ENCODE assay signal across 8 cellular contexts in the genomic region with DNA sequence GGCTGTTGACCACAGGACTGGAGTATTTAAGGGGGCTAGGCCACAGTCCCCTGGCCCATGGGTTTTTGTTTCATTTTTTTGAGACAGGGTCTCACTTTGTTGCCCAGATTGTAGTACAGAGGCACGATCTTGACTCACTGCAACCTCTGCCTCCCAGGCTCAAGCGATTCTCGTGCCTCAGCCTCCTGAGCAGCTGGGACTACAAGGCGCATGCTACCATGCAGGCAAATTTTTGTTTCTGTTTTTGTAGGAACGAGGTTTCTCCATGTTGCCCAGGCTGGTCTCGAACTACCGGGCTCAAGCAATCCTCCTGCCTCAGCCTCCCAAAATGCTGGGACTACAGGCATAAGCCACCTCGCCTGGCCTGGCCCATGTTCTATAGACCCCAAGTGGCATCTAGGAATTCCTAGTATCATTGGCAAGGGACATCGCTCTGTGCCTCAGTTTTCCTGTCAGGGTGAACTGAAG. TPM values are rescaled to one million over a fixed set of nuclear protein-coding genes. Genes with fewer than 3 reads are reported as not detected.
DNase-seq lines count a peak whose midpoint lies in the region; ATAC-seq, FAIRE-seq and TF ChIP-seq lines count a peak whose summit lies in the region.
"Had no signal": no experiment of that assay in that cellular context is flagged by ENCODE, and none has a peak within 500 bp of the region (broad histone marks: within the 10 kb centered on the region; RNA-seq: fewer than 3 reads in every experiment).

No MANE protein-coding gene starts in this region.

- no peak overlapping the region for H3K4me3 ChIP-seq in HUES48 (ENCODE audit: low read depth, low read length)
- no peak overlapping the region for H3K4me3 ChIP-seq in kidney (ENCODE audit: low read length in 2 of 2)
- H3K4me3 ChIP-seq in suprapubic skin = no peak overlapping the region

- H3K27ac Mint-ChIP-seq in activated T-helper 1 cell treated with anti-CD3 and anti-CD28 coated beads, Interleukin-12 subunit alpha, Interleukin-12 subunit beta, Interleukin-2, Interleukin-4 antibody, amounts not matched to agents 30 ng/mL and 10 ng/mL and 1 ng/mL, durations not matched to agents 14 hours and 24 hours and 36 hours = peak overlapping the region; percentile 38
- peak overlapping the region; percentile 77 for H3K27ac Mint-ChIP-seq in stimulated activated naive B cell treated with anti-CD40 and anti-IgM and Interleukin-4, amounts not matched to agents 10 μg/mL and 1 μg/mL and 100 μg/mL, for 72 hours

- H3K4me1 ChIP-seq in HUES48 (ENCODE audit: control insufficient read depth, insufficient read depth, low read length) = peaks cover 65% of the 10 kb centered on the region
- peaks cover 28 to 40% of the 10 kb centered on the region in 2 donors for H3K4me1 ChIP-seq in kidney (ENCODE audit: control insufficient read depth in 1 of 2, insufficient read depth in 1 of 2, low read depth in 1 of 2, low read length in 2 of 2)
- H3K4me1 ChIP-seq in suprapubic skin = peaks cover 86% of the 10 kb centered on the region

- TF ChIP-seq POLR2A in suprapubic skin (IDR thresholded peaks at IDR 0.05) = no peak

- H3K4me1 Mint-ChIP-seq in activated T-helper 1 cell treated with anti-CD3 and anti-CD28 coated beads, Interleukin-12 subunit alpha, Interleukin-12 subunit beta, Interleukin-2, Interleukin-4 antibody, amounts not matched to agents 30 ng/mL and 10 ng/mL and 1 ng/mL, durations not matched to agents 14 hours and 24 hours and 36 hours (ENCODE audit: low read depth) = peaks cover 41% of the 10 kb centered on the region
- H3K4me1 Mint-ChIP-seq in stimulated activated naive B cell treated with anti-CD40 and anti-IgM and Interleukin-4, amounts not matched to agents 10 μg/mL and 1 μg/mL and 100 μg/mL, for 72 hours = peaks cover 71 to 82% of the 10 kb centered on the region in 2 donors

- H3K4me3 Mint-ChIP-seq in activated T-helper 1 cell treated with anti-CD3 and anti-CD28 coated beads, Interleukin-12 subunit alpha, Interleukin-12 subunit beta, Interleukin-2, Interleukin-4 antibody, amounts not matched to agents 30 ng/mL and 10 ng/mL and 1 ng/mL, durations not matched to agents 14 hours and 24 hours and 36 hours = no peak overlapping the region
- H3K4me3 Mint-ChIP-seq in stimulated activated naive B cell treated with anti-CD40 and anti-IgM and Interleukin-4, amounts not matched to agents 10 μg/mL and 1 μg/mL and 100 μg/mL, for 72 hours = no peak overlapping the region

- no peak for ATAC-seq in stimulated activated naive B cell treated with anti-CD40 and anti-IgM and Interleukin-4, amounts not matched to agents 10 μg/mL and 1 μg/mL and 100 μg/mL, for 72 hours (replicated peaks)

- TF ChIP-seq CTCF in kidney (IDR thresholded peaks at IDR 0.05; ENCODE audit: borderline replicate concordance, extremely low read depth, insufficient read depth) (no peak), suprapubic skin (IDR thresholded peaks at IDR 0.05) (no peak)

- 89% methylated on average over 9 of the region's 9 CpGs for WGBS in suprapubic skin

- no peaks in the 10 kb centered on the region for H3K9me3 ChIP-seq in HUES48 (ENCODE audit: control insufficient read depth, insufficient read depth, low read length)
- no peaks in the 10 kb centered on the region for H3K9me3 ChIP-seq in kidney (ENCODE audit: control insufficient read depth in 1 of 2, low read length in 2 of 2)
- no peaks in the 10 kb centered on the region for H3K9me3 ChIP-seq in suprapubic skin

- no peak for DNase-seq in activated T-helper 1 cell treated with anti-CD3 and anti-CD28 coated beads, Interleukin-12 subunit alpha, Interleukin-12 subunit beta, Interleukin-2, Interleukin-4 antibody, amounts not matched to agents 30 ng/mL and 10 ng/mL and 1 ng/mL, durations not matched to agents 14 hours and 24 hours and 36 hours (ENCODE audit: low spot score)
- DNase-seq in kidney = no peak
- DNase-seq in stimulated activated naive B cell treated with anti-CD40 and anti-IgM and Interleukin-4, amounts not matched to agents 10 μg/mL and 1 μg/mL and 100 μg/mL, for 72 hours = no peak
- DNase-seq in urothelium cell line (ENCODE audit: low spot score) = no peak
- DNase-seq in suprapubic skin (ENCODE audit: low spot score in 2 of 2) = no peak
- no peak for DNase-seq in NOMO-1 treated with dmso at 0.1 percent for 144 hours (lab: John Stamatoyannopoulos, UW; ENCODE audit: unreplicated experiment)

- intact Hi-C loops in activated T-helper 1 cell treated with anti-CD3 and anti-CD28 coated beads, Interleukin-12 subunit alpha, Interleukin-12 subunit beta, Interleukin-2, Interleukin-4 antibody, amounts not matched to agents 30 ng/mL and 10 ng/mL and 1 ng/mL, durations not matched to agents 14 hours and 24 hours and 36 hours (cut with micrococcal nuclease) = no loop called here
- intact Hi-C loops in kidney (cut with DNase I) = no loop called here

- peak overlapping the region; percentile 91 for H3K27ac ChIP-seq in HUES48 (ENCODE audit: low read depth, low read length)
- peak overlapping the region; percentile 13 to 65 for H3K27ac ChIP-seq in kidney (ENCODE audit: low read depth in 2 of 2, low read length in 2 of 2)
- no peak overlapping the region for H3K27ac ChIP-seq in suprapubic skin

- H3K27me3 ChIP-seq in HUES48 (ENCODE audit: control insufficient read depth, insufficient read depth, low read length) (peaks cover 13% of the 10 kb centered on the region), suprapubic skin (peaks cover 5% of the 10 kb centered on the region)

- H3K9me3 Mint-ChIP-seq in activated T-helper 1 cell treated with anti-CD3 and anti-CD28 coated beads, Interleukin-12 subunit alpha, Interleukin-12 subunit beta, Interleukin-2, Interleukin-4 antibody, amounts not matched to agents 30 ng/mL and 10 ng/mL and 1 ng/mL, durations not matched to agents 14 hours and 24 hours and 36 hours = no peaks in the 10 kb centered on the region
- H3K9me3 Mint-ChIP-seq in stimulated activated naive B cell treated with anti-CD40 and anti-IgM and Interleukin-4, amounts not matched to agents 10 μg/mL and 1 μg/mL and 100 μg/mL, for 72 hours = no peaks in the 10 kb centered on the region

- H3K27me3 Mint-ChIP-seq in activated T-helper 1 cell treated with anti-CD3 and anti-CD28 coated beads, Interleukin-12 subunit alpha, Interleukin-12 subunit beta, Interleukin-2, Interleukin-4 antibody, amounts not matched to agents 30 ng/mL and 10 ng/mL and 1 ng/mL, durations not matched to agents 14 hours and 24 hours and 36 hours (ENCODE audit: insufficient read depth) = peaks cover 9% of the 10 kb centered on the region
- peaks cover 11 to 12% of the 10 kb centered on the region in 2 donors for H3K27me3 Mint-ChIP-seq in stimulated activated naive B cell treated with anti-CD40 and anti-IgM and Interleukin-4, amounts not matched to agents 10 μg/mL and 1 μg/mL and 100 μg/mL, for 72 hours

- no peaks in the 10 kb centered on the region for H3K36me3 Mint-ChIP-seq in activated T-helper 1 cell treated with anti-CD3 and anti-CD28 coated beads, Interleukin-12 subunit alpha, Interleukin-12 subunit beta, Interleukin-2, Interleukin-4 antibody, amounts not matched to agents 30 ng/mL and 10 ng/mL and 1 ng/mL, durations not matched to agents 14 hours and 24 hours and 36 hours (ENCODE audit: low read depth)
- no peaks in the 10 kb centered on the region for H3K36me3 Mint-ChIP-seq in stimulated activated naive B cell treated with anti-CD40 and anti-IgM and Interleukin-4, amounts not matched to agents 10 μg/mL and 1 μg/mL and 100 μg/mL, for 72 hours

- no peaks in the 10 kb centered on the region for H3K36me3 ChIP-seq in HUES48 (ENCODE audit: control insufficient read depth, insufficient read depth, low read length)
- H3K36me3 ChIP-seq in kidney (ENCODE audit: control insufficient read depth in 1 of 2, insufficient read depth in 2 of 2, low read length in 2 of 2) = no peaks in the 10 kb centered on the region
- H3K36me3 ChIP-seq in suprapubic skin = no peaks in the 10 kb centered on the region

- FAIRE-seq in kidney (lab: Jason Lieb, UNC) = no peak
- no peak for FAIRE-seq in urothelium cell line (lab: Jason Lieb, UNC)
- FAIRE-seq: RCC 7860 had no signal

- H3K9ac ChIP-seq in HUES48 (ENCODE audit: low read depth, low read length) (no peak overlapping the region), kidney (ENCODE audit: low read length in 2 of 2) (peak overlapping the region in 1 of 2 donors; percentile 34)

- no peak for TF ChIP-seq EP300 in suprapubic skin (IDR thresholded peaks at IDR 0.05)

RNA-seq across cellular contexts. Expression of gene NES, which starts 14.6 kb away (rescaled TPM):
- total RNA-seq in activated T-helper 1 cell treated with anti-CD3 and anti-CD28 coated beads, Interleukin-12 subunit alpha, Interleukin-12 subunit beta, Interleukin-2, Interleukin-4 antibody, amounts not matched to agents 30 ng/mL and 10 ng/mL and 1 ng/mL, durations not matched to agents 14 hours and 24 hours and 36 hours = not detected in 2 replicates
- 50.7 TPM for total RNA-seq in kidney
- polyA plus RNA-seq in kidney (ENCODE audit: insufficient read depth, low read depth, low replicate concordance) = 44.3 TPM
- total RNA-seq in suprapubic skin = 1 to 10 TPM; 1.9 to 7.4 (median 4.8) TPM

RNA-seq across cellular contexts. Expression of gene BCAN, which starts 20.7 kb away (rescaled TPM):
- not detected in 2 replicates for total RNA-seq in activated T-helper 1 cell treated with anti-CD3 and anti-CD28 coated beads, Interleukin-12 subunit alpha, Interleukin-12 subunit beta, Interleukin-2, Interleukin-4 antibody, amounts not matched to agents 30 ng/mL and 10 ng/mL and 1 ng/mL, durations not matched to agents 14 hours and 24 hours and 36 hours
- total RNA-seq in kidney (0.19 TPM), suprapubic skin (10 to 100 TPM; 17.8 to 41.2 (median 29.4) TPM)
- 0.45 TPM for polyA plus RNA-seq in kidney (ENCODE audit: insufficient read depth, low read depth, low replicate concordance)

RNA-seq across cellular contexts. Expression of gene CRABP2, which starts 42.8 kb away (rescaled TPM):
- total RNA-seq in activated T-helper 1 cell treated with anti-CD3 and anti-CD28 coated beads, Interleukin-12 subunit alpha, Interleukin-12 subunit beta, Interleukin-2, Interleukin-4 antibody, amounts not matched to agents 30 ng/mL and 10 ng/mL and 1 ng/mL, durations not matched to agents 14 hours and 24 hours and 36 hours = 1.4 and 1.6 TPM in 2 replicates
- total RNA-seq in kidney = 15.2 TPM
- 21.6 TPM for polyA plus RNA-seq in kidney (ENCODE audit: insufficient read depth, low read depth, low replicate concordance)
- 10 to 100 TPM; 38.4 to 98.0 (median 68.2) TPM for total RNA-seq in suprapubic skin

RNA-seq across cellular contexts. Expression of gene HAPLN2, which starts 43.4 kb away (rescaled TPM):
- not detected in 2 replicates for total RNA-seq in activated T-helper 1 cell treated with anti-CD3 and anti-CD28 coated beads, Interleukin-12 subunit alpha, Interleukin-12 subunit beta, Interleukin-2, Interleukin-4 antibody, amounts not matched to agents 30 ng/mL and 10 ng/mL and 1 ng/mL, durations not matched to agents 14 hours and 24 hours and 36 hours
- total RNA-seq in kidney (1.9 TPM), suprapubic skin (1 to 10 TPM in 2 of 4 donors, not detected in 2; 1.0 to 2.9 TPM)
- polyA plus RNA-seq in kidney (ENCODE audit: insufficient read depth, low read depth, low replicate concordance) = 0.30 TPM

Comparison
In these comparisons a context has a peak if more than half of its experiments do, and no peak if none do; other contexts are left out.
1. RNA of gene BCAN, which starts 20.7 kb away (total RNA-seq): 17.8 to 41.2 TPM in suprapubic skin; 0.19 TPM in kidney (single experiment) and not detected in activated T-helper 1 cell treated with anti-CD3 and anti-CD28 coated beads, Interleukin-12 subunit alpha, Interleukin-12 subunit beta, Interleukin-2, Interleukin-4 antibody, amounts not matched to agents 30 ng/mL and 10 ng/mL and 1 ng/mL, durations not matched to agents 14 hours and 24 hours and 36 hours; every median in the first group is over 10 times any median in the second.